In genomic region chr3:191210032-191210431, GRCh38 we compare ENCODE assay signal across 26 cellular contexts. TPM values are rescaled to one million over a fixed set of nuclear protein-coding genes. Genes with fewer than 3 reads are reported as not detected.
A peak's percentile ranks its signal among the peaks of the same experiment; 100 is the strongest.
DNase-seq lines count a peak whose midpoint lies in the region; ATAC-seq, FAIRE-seq and TF ChIP-seq lines count a peak whose summit lies in the region.
"Had no signal": no experiment of that assay in that cellular context is flagged by ENCODE, and none has a peak within 500 bp of the region (broad histone marks: within the 10 kb centered on the region; RNA-seq: fewer than 3 reads in every experiment).

No MANE protein-coding gene starts in this region.

- H2BK12ac ChIP-seq in neuronal stem cell (ENCODE audit: low read length) = no peak overlapping the region

- no peaks in the 10 kb centered on the region for H3K27me3 ChIP-seq in HepG2 (ENCODE audit: control insufficient read depth in 1 of 2, insufficient read depth in 2 of 2, low read length in 2 of 2)
- H3K27me3 ChIP-seq in right lobe of liver = no peaks in the 10 kb centered on the region
- no peaks in the 10 kb centered on the region for H3K27me3 ChIP-seq in PC-9 (ENCODE audit: insufficient read depth, low read depth)
- H3K27me3 ChIP-seq in K562 (ENCODE audit: control insufficient read depth in 2 of 2, insufficient read depth in 2 of 2, low read length in 2 of 2) = no peaks in the 10 kb centered on the region
- no peaks in the 10 kb centered on the region for H3K27me3 ChIP-seq in neuronal stem cell (ENCODE audit: control insufficient read depth in 3 of 3, insufficient read depth in 3 of 3, low read depth in 1 of 3, low read length in 3 of 3)
- H3K27me3 ChIP-seq: BE2C; BLaER1 treated with 17β-estradiol and CSF1 and Interleukin-3, amounts not matched to agents 10 nM and 100 nM had no signal

- POLR2A ChIA-PET in HepG2 (lab: Yijun Ruan, JAX) = no interaction called here
- POLR2A ChIA-PET in PC-9 (lab: Charles Lee; ENCODE audit: unreplicated experiment) = no interaction called here
- POLR2A ChIA-PET in K562 (lab: Yijun Ruan, JAX) = interaction anchor here (0.6 kb wide), 1 partner anchor 1040 kb away, joined by 6 read pairs; no protein-coding TSS in a partner anchor

- H2BK120ac ChIP-seq in neuronal stem cell (ENCODE audit: low read depth, low read length) = no peak overlapping the region

- H3K9me3 ChIP-seq in HepG2 (ENCODE audit: low read length) = no peaks in the 10 kb centered on the region
- H3K9me3 ChIP-seq in right lobe of liver = no peaks in the 10 kb centered on the region
- H3K9me3 ChIP-seq in PC-9 (ENCODE audit: insufficient read depth, low read depth) = no peaks in the 10 kb centered on the region
- no peaks in the 10 kb centered on the region for H3K9me3 ChIP-seq in K562 (replicated peaks; ENCODE audit: control insufficient read depth, insufficient read depth, low read depth, low read length)
- no peaks in the 10 kb centered on the region for H3K9me3 ChIP-seq in neuronal stem cell (replicated peaks in 1 of 2; ENCODE audit: control insufficient read depth in 2 of 2, insufficient read depth in 1 of 2, low read depth in 1 of 2, low read length in 2 of 2)
- H3K9me3 ChIP-seq: A549, BE2C had no signal

- no peaks in the 10 kb centered on the region for H3K36me3 Mint-ChIP-seq in type B pancreatic cell
- H3K36me3 Mint-ChIP-seq: CD14-positive monocyte; CD8-positive, alpha-beta memory T cell had no signal

- TF ChIP-seq RAD21 in HepG2 (CRISPR knock-in tag; IDR thresholded peaks at IDR 0.05) = no peak
- no peak for TF ChIP-seq RAD21 in K562 (CRISPR knock-in tag; conservative IDR thresholded peaks at IDR 0.05 in 1 of 2, IDR thresholded peaks at IDR 0.05 in 1 of 2)

- H3K9me2 ChIP-seq in PC-9 (ENCODE audit: insufficient read depth) = no peaks in the 10 kb centered on the region

- H3K4me1 ChIP-seq in HepG2 (ENCODE audit: insufficient read depth, low read length) = no peaks in the 10 kb centered on the region
- H3K4me1 ChIP-seq in right lobe of liver = no peaks in the 10 kb centered on the region
- H3K4me1 ChIP-seq in PC-9 (replicated peaks; ENCODE audit: insufficient read depth) = no peaks in the 10 kb centered on the region
- H3K4me1 ChIP-seq in K562 (replicated peaks in 1 of 2; ENCODE audit: control insufficient read depth in 2 of 2, insufficient read depth in 2 of 2, low read length in 2 of 2) = no peaks in the 10 kb centered on the region
- no peaks in the 10 kb centered on the region for H3K4me1 ChIP-seq in neuronal stem cell (ENCODE audit: control insufficient read depth in 2 of 2, insufficient read depth in 1 of 2, low read depth in 1 of 2, low read length in 2 of 2)
- H3K4me1 ChIP-seq: A549, BE2C had no signal

- TF ChIP-seq CTCF in HepG2 (CRISPR knock-in tag; IDR thresholded peaks at IDR 0.05) (no peak), right lobe of liver (IDR thresholded peaks at IDR 0.05) (no peak), PC-9 (conservative IDR thresholded peaks at IDR 0.05) (no peak), K562 (IDR thresholded peaks at IDR 0.05 in 2 of 3, conservative IDR thresholded peaks at IDR 0.05 in 1 of 3; ENCODE audit: insufficient read depth in 2 of 3, low read depth in 1 of 3, low read length in 3 of 3) (no peak), type B pancreatic cell (conservative IDR thresholded peaks at IDR 0.05) (no peak)

- FAIRE-seq in HepG2 (lab: Jason Lieb, UNC) (no peak), K562 (lab: Jason Lieb, UNC) (no peak)
- FAIRE-seq: A549, GM12892, H1 had no signal

- DNase-seq in HepG2 (ENCODE audit: low spot score) (no peak), right lobe of liver (no peak), PC-9 (no peak), K562 (ENCODE audit: extremely low read depth in 1 of 4, low spot score in 3 of 4) (no peak), neuronal stem cell (ENCODE audit: low spot score) (no peak), iPS-NIHi7 (ENCODE audit: extremely low spot score) (no peak), COLO668 (lab: John Stamatoyannopoulos, UW; ENCODE audit: unreplicated experiment) (no peak), type B pancreatic cell (ENCODE audit: extremely low spot score, unreplicated experiment) (no peak)
- DNase-seq: 8988T; ACHN; AML-193; BE2C; CD4-positive, alpha-beta T cell; CD8-positive, alpha-beta memory T cell; COR-L47; DMS53; DMS79 treated with DMSO at 0.1 percent for 48 hours; GF-D8; H7; HFFc6 had no signal

- H3K9ac ChIP-seq in HepG2 (ENCODE audit: insufficient read depth, low read depth, low read length) (no peak overlapping the region), K562 (ENCODE audit: insufficient read depth in 1 of 2, low read depth in 2 of 2, low read length in 2 of 2) (no peak overlapping the region), neuronal stem cell (ENCODE audit: low read depth, low read length, poor library complexity) (no peak overlapping the region)
- H3K9ac ChIP-seq: BLaER1 treated with 17β-estradiol and CSF1 and Interleukin-3, amounts not matched to agents 10 nM and 100 nM had no signal

- H3K27ac Mint-ChIP-seq in type B pancreatic cell = no peak overlapping the region
- H3K27ac Mint-ChIP-seq: CD14-positive monocyte; CD4-positive, alpha-beta T cell; CD8-positive, alpha-beta memory T cell; HFFc6 had no signal

- no peaks in the 10 kb centered on the region for H3F3A ChIP-seq in PC-9 (ENCODE audit: insufficient read depth, low read depth)

- TF ChIP-seq EP300 in HepG2 (IDR thresholded peaks at IDR 0.05; ENCODE audit: low read depth in 2 of 2, low read length in 2 of 2) = no peak
- TF ChIP-seq EP300 in HepG2 (CRISPR knock-in tag; IDR thresholded peaks at IDR 0.05; ENCODE audit: borderline replicate concordance) = no peak
- TF ChIP-seq EP300 in K562 (IDR thresholded peaks at IDR 0.05; ENCODE audit: low read length) = no peak

- no peaks in the 10 kb centered on the region for H3K9me3 Mint-ChIP-seq in type B pancreatic cell
- H3K9me3 Mint-ChIP-seq: CD4-positive, alpha-beta T cell; HFFc6 had no signal

- H3K27ac ChIP-seq in HepG2 (ENCODE audit: extremely low read length, insufficient read depth, low read length) (no peak overlapping the region), right lobe of liver (no peak overlapping the region), PC-9 (no peak overlapping the region), K562 (ENCODE audit: extremely low read depth, low read depth, low read length) (no peak overlapping the region), neuronal stem cell (replicated peaks; ENCODE audit: low read length) (no peak overlapping the region)
- H3K27ac ChIP-seq: A549; BLaER1 treated with 17β-estradiol and CSF1 and Interleukin-3, amounts not matched to agents 10 nM and 100 nM had no signal

- no peak overlapping the region for H4K91ac ChIP-seq in neuronal stem cell (ENCODE audit: low read depth, low read length, poor library complexity)

- H3K9me1 ChIP-seq in K562 (ENCODE audit: control insufficient read depth, insufficient read depth, low read length) = no peaks in the 10 kb centered on the region

- H3K79me2 ChIP-seq in HepG2 (ENCODE audit: insufficient read depth, low read length) (no peaks in the 10 kb centered on the region), PC-9 (ENCODE audit: low read depth) (no peaks in the 10 kb centered on the region), K562 (ENCODE audit: control insufficient read depth, insufficient read depth, low read length) (no peaks in the 10 kb centered on the region)

- no peaks in the 10 kb centered on the region for H3K4me1 Mint-ChIP-seq in type B pancreatic cell (ENCODE audit: unreplicated experiment)
- H3K4me1 Mint-ChIP-seq: CD14-positive monocyte; CD8-positive, alpha-beta memory T cell had no signal

- H2AFZ ChIP-seq in HepG2 (ENCODE audit: low read length) = no peak overlapping the region
- 0 out of 2 replicates have a peak overlapping the region, but pooled peaks have one; percentile 35 for H2AFZ ChIP-seq in PC-9
- H2AFZ ChIP-seq in K562 (ENCODE audit: low read depth, low read length) = no peak overlapping the region
- H2AFZ ChIP-seq in neuronal stem cell (ENCODE audit: low read length) = peak overlapping the region; percentile 40

- H2AK5ac ChIP-seq in neuronal stem cell (ENCODE audit: low read depth, low read length) = no peak overlapping the region

- WGBS in HepG2 (ENCODE audit: low lambda C conversion rate) = 29% methylated on average over 10 of the region's 10 CpGs
- WGBS in right lobe of liver (ENCODE audit: insufficient coverage, low coverage, low lambda C conversion rate, missing lambda C conversion rate) = 92% methylated on average over 2 of the region's 10 CpGs
- WGBS in K562 (ENCODE audit: insufficient coverage, low coverage, missing lambda C conversion rate) = under 1% methylated on average over 10 of the region's 10 CpGs
- no CpG with 5 or more reads among the region's 10 CpGs for WGBS in neuronal stem cell (ENCODE audit: extremely low coverage in 2 of 2, insufficient read length in 2 of 2, insufficient replicate concordance in 1 of 2), 2 donors

- H4K20me1 ChIP-seq in HepG2 (ENCODE audit: insufficient read depth, low read length) = no peaks in the 10 kb centered on the region
- H4K20me1 ChIP-seq in PC-9 (ENCODE audit: insufficient read depth) = no peaks in the 10 kb centered on the region
- H4K20me1 ChIP-seq in K562 (replicated peaks; ENCODE audit: control insufficient read depth, insufficient read depth, low read length) = no peaks in the 10 kb centered on the region
- H4K20me1 ChIP-seq: BLaER1 treated with 17β-estradiol and CSF1 and Interleukin-3, amounts not matched to agents 10 nM and 100 nM had no signal

- no peak overlapping the region for H2BK15ac ChIP-seq in neuronal stem cell (ENCODE audit: low read length)

- H3K27me3 Mint-ChIP-seq in type B pancreatic cell = no peaks in the 10 kb centered on the region
- H3K27me3 Mint-ChIP-seq: CD4-positive, alpha-beta T cell; CD8-positive, alpha-beta memory T cell had no signal

- CTCF ChIA-PET in HepG2 (lab: Yijun Ruan, JAX; ENCODE audit: low intra/inter-chr PET ratio, low total read pairs) = no interaction called here
- CTCF ChIA-PET in PC-9 (lab: Charles Lee) = no interaction called here
- CTCF ChIA-PET in K562 (lab: Yijun Ruan, JAX; ENCODE audit: low intra/inter-chr PET ratio) = no interaction called here

- ATAC-seq in HepG2 (no peak), right lobe of liver (no peak), K562 (no peak)
- ATAC-seq: A549 had no signal

- TF ChIP-seq POLR2A in HepG2 (IDR thresholded peaks at IDR 0.05; ENCODE audit: insufficient read depth in 1 of 2, low read depth in 2 of 2, low read length in 2 of 2) = no peak
- no peak for TF ChIP-seq POLR2A in right lobe of liver (IDR thresholded peaks at IDR 0.05)
- TF ChIP-seq POLR2A in K562 (conservative IDR thresholded peaks at IDR 0.05) = no peak

- BruUV-seq in HepG2 (replicated peaks; lab: Mats Ljungman, UMichigan) = no TSS peak
- no TSS peak for BruUV-seq in PC-9 (replicated peaks; lab: Mats Ljungman, UMichigan)
- BruUV-seq in K562 (replicated peaks; lab: Mats Ljungman, UMichigan) = no TSS peak

- H3K23ac ChIP-seq in neuronal stem cell (ENCODE audit: low read depth, low read length, poor library complexity) = no peak overlapping the region

- no peak overlapping the region for H3K14ac ChIP-seq in neuronal stem cell (ENCODE audit: low read length)

- no peak overlapping the region for H3K4me3 Mint-ChIP-seq in type B pancreatic cell
- H3K4me3 Mint-ChIP-seq: CD14-positive monocyte; CD4-positive, alpha-beta T cell; CD8-positive, alpha-beta memory T cell; HFFc6 had no signal

- H4K8ac ChIP-seq in neuronal stem cell (ENCODE audit: low read depth, low read length) = no peak overlapping the region

- in situ Hi-C loops in HepG2 (cut with HindIII; ENCODE audit: extremely low pct_ligation_motif_present, low pct_unique_long_range_greater_than_20kb) = no loop called here
- in situ Hi-C loops in K562 (cut with MboI) = no loop called here

- H3K79me1 ChIP-seq in neuronal stem cell (ENCODE audit: low read depth, low read length) = no peaks in the 10 kb centered on the region

- H3K4ac ChIP-seq in neuronal stem cell (ENCODE audit: low read length) = no peak overlapping the region

- H2BK5ac ChIP-seq in neuronal stem cell (ENCODE audit: low read length) = no peak overlapping the region

- no peaks in the 10 kb centered on the region for H3K36me3 ChIP-seq in HepG2 (replicated peaks in 1 of 2; ENCODE audit: control insufficient read depth in 1 of 2, insufficient read depth in 2 of 2, low read length in 2 of 2)
- H3K36me3 ChIP-seq in right lobe of liver = no peaks in the 10 kb centered on the region
- no peaks in the 10 kb centered on the region for H3K36me3 ChIP-seq in PC-9 (ENCODE audit: low read depth)
- H3K36me3 ChIP-seq in K562 (ENCODE audit: control insufficient read depth, insufficient read depth, low read length) = no peaks in the 10 kb centered on the region
- H3K36me3 ChIP-seq in neuronal stem cell (replicated peaks in 1 of 2; ENCODE audit: control insufficient read depth in 2 of 2, insufficient read depth in 2 of 2, low read length in 2 of 2) = no peaks in the 10 kb centered on the region
- H3K36me3 ChIP-seq: BE2C; BLaER1 treated with 17β-estradiol and CSF1 and Interleukin-3, amounts not matched to agents 10 nM and 100 nM had no signal

- H3K4me2 ChIP-seq in HepG2 (ENCODE audit: low read depth, low read length) (no peak overlapping the region), PC-9 (no peak overlapping the region), K562 (ENCODE audit: insufficient read depth, low read length) (no peak overlapping the region), neuronal stem cell (ENCODE audit: insufficient read depth, low read length, poor library complexity, severe bottlenecking) (no peak overlapping the region)
- H3K4me2 ChIP-seq: A549; BLaER1 treated with 17β-estradiol and CSF1 and Interleukin-3, amounts not matched to agents 10 nM and 100 nM had no signal

- H3K4me3 ChIP-seq in HepG2 (replicated peaks in 1 of 3; ENCODE audit: insufficient read depth in 1 of 3, low read depth in 2 of 3, low read length in 3 of 3) = no peak overlapping the region
- H3K4me3 ChIP-seq in right lobe of liver = no peak overlapping the region
- no peak overlapping the region for H3K4me3 ChIP-seq in PC-9
- no peak overlapping the region for H3K4me3 ChIP-seq in K562
- no peak overlapping the region for H3K4me3 ChIP-seq in neuronal stem cell (ENCODE audit: low read length in 2 of 2)
- H3K4me3 ChIP-seq: A549; BLaER1 treated with 17β-estradiol and CSF1 and Interleukin-3, amounts not matched to agents 10 nM and 100 nM had no signal

- no peak overlapping the region for H3K18ac ChIP-seq in neuronal stem cell (ENCODE audit: low read length)

- intact Hi-C loops in HepG2 (cut with micrococcal nuclease; ENCODE audit: unreplicated experiment) = no loop called here
- intact Hi-C loops in right lobe of liver (cut with DNase I) = no loop called here
- intact Hi-C loops in PC-9 (cut with micrococcal nuclease; ENCODE audit: unreplicated experiment) = no loop called here
- intact Hi-C loops in K562 (cut with micrococcal nuclease) = no loop called here

RNA-seq across cellular contexts. Expression of gene OSTN, which starts 11.0 kb away (rescaled TPM):
- total RNA-seq in HepG2 (2016; rRNA removed; fragmentation: Illumina TruSeq; extraction: Trizol) (not detected in 2 replicates), right lobe of liver (not detected), PC-9 (2021) (not detected in 2 replicates), K562 (2014; rRNA removed) (not detected in 2 replicates), K562 (2014; rRNA removed; fragmentation: Illumina TruSeq; extraction: Trizol) (not detected in 2 replicates), K562 (2015; rRNA removed; fragmentation: Illumina TruSeq; extraction: Trizol) (not detected in 2 replicates), K562 (2021) (not detected in 2 replicates), type B pancreatic cell (ENCODE audit: low replicate concordance) (1.3 and 1.4 TPM in 2 replicates)
- total RNA-seq in HepG2 (2016; cell fraction: cytosol; rRNA removed; fragmentation: Illumina TruSeq; extraction: Trizol; ENCODE audit: low read depth) = not detected in 2 replicates
- not detected in 2 replicates for total RNA-seq in HepG2 (2016; cell fraction: insoluble cytoplasmic fraction; rRNA removed; fragmentation: Illumina TruSeq; extraction: Trizol)
- not detected in 2 replicates for total RNA-seq in HepG2 (2016; cell fraction: membrane; rRNA removed; fragmentation: Illumina TruSeq; extraction: Trizol)
- not detected in 2 replicates for total RNA-seq in HepG2 (2016; cell fraction: nucleus; rRNA removed; fragmentation: Illumina TruSeq; extraction: Trizol)
- polyA plus RNA-seq in HepG2 (2011; rRNA removed) (not detected in 2 replicates), K562 (2011; rRNA removed) (not detected in 2 replicates), K562 (2014; fragmentation: Illumina TruSeq; extraction: Trizol) (not detected in 2 replicates), K562 (2014; fragmentation: Nextera tagmentation; extraction: Ambion mirVana) (not detected), K562 (2014; rRNA removed) (not detected in 2 replicates)
- not detected in 2 replicates for polyA plus RNA-seq in HepG2 (2011; cell fraction: cytosol; rRNA removed)
- not detected in 2 replicates for polyA plus RNA-seq in HepG2 (2011; cell fraction: nucleus; rRNA removed)
- polyA plus RNA-seq in HepG2 (2012) = not detected in 2 replicates
- not detected in 2 replicates for polyA plus RNA-seq in HepG2 (2016; cell fraction: cytosol; fragmentation: Illumina TruSeq; extraction: Trizol; ENCODE audit: low read depth)
- polyA plus RNA-seq in HepG2 (2016; cell fraction: insoluble cytoplasmic fraction; fragmentation: Illumina TruSeq; extraction: Trizol; ENCODE audit: low read depth) = not detected in 2 replicates
- not detected in 2 replicates for polyA plus RNA-seq in HepG2 (2016; cell fraction: membrane; fragmentation: Illumina TruSeq; extraction: Trizol; ENCODE audit: low read depth)
- polyA plus RNA-seq in HepG2 (2016; cell fraction: nucleus; fragmentation: Illumina TruSeq; extraction: Trizol; ENCODE audit: insufficient read depth, low read depth) = not detected in 2 replicates
- not detected in 2 replicates for polyA minus RNA-seq in HepG2 (2011; rRNA and poly(A)+ RNA removed; ENCODE audit: low replicate concordance)
- not detected in 2 replicates for polyA minus RNA-seq in HepG2 (2011; cell fraction: cytosol; rRNA and poly(A)+ RNA removed)
- not detected in 2 replicates for polyA minus RNA-seq in HepG2 (2011; cell fraction: nucleus; rRNA and poly(A)+ RNA removed)
- not detected in 2 replicates for total RNA-seq in K562 (2011; cell fraction: chromatin; rRNA removed; ENCODE audit: low replicate concordance)
- total RNA-seq in K562 (2011; cell fraction: nucleolus; rRNA removed) = not detected in 2 replicates
- total RNA-seq in K562 (2011; cell fraction: nucleoplasm; rRNA removed) = not detected in 2 replicates
- polyA plus RNA-seq in K562 (2011; cell fraction: cytosol; rRNA removed) = not detected in 2 replicates
- polyA plus RNA-seq in K562 (2011; cell fraction: nucleus; rRNA removed) = not detected in 2 replicates
- polyA plus RNA-seq in K562 (2012) = 0.36 TPM in 1 of 2 replicates, not detected in the other
- not detected in 2 replicates for polyA minus RNA-seq in K562 (2011; rRNA and poly(A)+ RNA removed)
- not detected in 2 replicates for polyA minus RNA-seq in K562 (2011; cell fraction: cytosol; rRNA and poly(A)+ RNA removed)
- polyA minus RNA-seq in K562 (2011; cell fraction: nucleus; rRNA and poly(A)+ RNA removed) = not detected in 2 replicates
- 0.31 TPM for polyA plus RNA-seq in neuronal stem cell (2013, experiment 1 of 2)
- 0.10 TPM for polyA plus RNA-seq in neuronal stem cell (2013, experiment 2 of 2)
- total RNA-seq: CD4-positive, alpha-beta T cell; CD8-positive, alpha-beta memory T cell; G401; H1; H7 had no signal
- polyA plus RNA-seq: A549; CD14-positive monocyte; CD8-positive, alpha-beta memory T cell; H1 had no signal

Comparison
In these comparisons a context has a peak if more than half of its experiments do, and no peak if none do; other contexts are left out.
1. H2AFZ ChIP-seq: peak in PC-9 (single experiment) and neuronal stem cell (single experiment); none in HepG2 (single experiment) and K562 (single experiment).
2. Of the 241 proteins assayed by ChIP-seq in both HepG2 and K562: peak only in HepG2: none; only in K562: none; in both: CHD2; in neither: 240.